Comparison of ENCODE assay signal across 22 cellular contexts in genomic region chr15:72911658-72912057, GRCh38.
"Had no signal": no experiment of that assay in that cellular context is flagged by ENCODE, and none has a peak within 500 bp of the region (broad histone marks: within the 10 kb centered on the region; RNA-seq: fewer than 3 reads in every experiment).

No MANE protein-coding gene starts in this region.

- DNase-seq: Karpas-422, KG1, MG63, NCI-H1092, NCI-H1105 treated with DMSO at 0.1 percent for 48 hours, NCI-H1417 treated with DMSO at 0.1 percent for 48 hours, NCI-H146, NCI-H1694 treated with DMSO at 0.1 percent for 48 hours, NCI-H1930, NCI-H2081, NCI-H2107, NCI-H2227 treated with DMSO at 0.1 percent for 48 hours, NCI-H510A, NCI-H69, NCI-H774, Right ventricle myocardium superior, RPMI8226, SIG-M5 had no signal

- H3K36me3 ChIP-seq: MG63, SJSA1 had no signal

- FAIRE-seq: HepG2, RCC 7860 had no signal

- ATAC-seq: HepG2 had no signal

- H3K9me3 ChIP-seq: MG63, SJSA1 had no signal

- H3K27ac ChIP-seq: SJSA1, SK-N-MC had no signal

- H3K27me3 ChIP-seq: MG63, SJSA1 had no signal

- H3K4me3 ChIP-seq: MG63, SJSA1, SK-N-MC had no signal
